1 cellular context compared by ENCODE assay signal in the genomic region with DNA sequence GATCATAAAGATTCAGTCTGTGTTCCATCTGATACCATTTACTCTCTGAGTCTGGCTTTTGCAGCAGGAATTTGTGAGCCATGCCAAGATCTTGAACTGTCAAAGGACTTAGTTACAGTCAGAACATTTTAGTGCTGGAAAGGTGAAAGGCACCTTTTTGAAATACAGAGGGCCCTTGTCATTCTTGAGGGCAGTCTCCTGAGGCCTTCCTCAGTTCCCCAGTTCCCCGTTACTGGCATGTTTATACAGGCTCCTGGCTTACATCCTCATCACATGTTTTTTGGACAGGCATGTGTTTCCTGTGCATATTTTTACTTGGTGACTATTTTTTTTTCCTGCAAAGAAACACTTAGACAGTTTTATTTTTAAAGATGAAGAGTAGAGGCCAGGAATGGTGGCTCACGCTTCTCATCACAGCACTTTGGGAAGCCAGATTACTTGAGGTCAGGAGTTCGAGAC.
TF ChIP-seq lines count a peak whose summit lies in the region.

No MANE protein-coding gene starts in this region.

TF ChIP-seq in SK-N-SH, 30 proteins besides CTCF, POLR2A, EP300 and RAD21:
- TF ChIP-seq EZH2phosphoT487 (IDR thresholded peaks at IDR 0.05; ENCODE audit: borderline replicate concordance, low read depth): no peak
- peak; percentile 16; the same call in 1 of the 2 replicates for TF ChIP-seq TCF12 (IDR thresholded peaks at IDR 0.05)
